ENCODE assay signal across 29 cellular contexts in genomic region chr4:126628933-126629332, GRCh38.
DNase-seq lines count a peak whose midpoint lies in the region; ATAC-seq and TF ChIP-seq lines count a peak whose summit lies in the region.
"Had no signal": no experiment of that assay in that cellular context is flagged by ENCODE, and none has a peak within 500 bp of the region (broad histone marks: within the 10 kb centered on the region; RNA-seq: fewer than 3 reads in every experiment).

No MANE protein-coding gene starts in this region.

- H3K9ac ChIP-seq in SK-N-SH, result no peak overlapping the region
- H3K9ac ChIP-seq: BLaER1; BLaER1 treated with 17β-estradiol and CSF1 and Interleukin-3, amounts not matched to agents 10 nM and 100 nM had no signal

- H3K27ac ChIP-seq in SK-N-SH (ENCODE audit: low read depth in 2 of 2, low read length in 1 of 2), result no peak overlapping the region
- H3K27ac ChIP-seq: 22Rv1; A549; BLaER1; BLaER1 treated with 17β-estradiol and CSF1 and Interleukin-3, amounts not matched to agents 10 nM and 100 nM; C4-2B had no signal

- no peaks in the 10 kb centered on the region for H3K27me3 ChIP-seq in SK-N-SH (ENCODE audit: insufficient read depth)
- H3K27me3 ChIP-seq: BE2C; BLaER1; BLaER1 treated with 17β-estradiol and CSF1 and Interleukin-3, amounts not matched to agents 10 nM and 100 nM had no signal

- H3K9me3 ChIP-seq in SK-N-SH, result no peaks in the 10 kb centered on the region
- H3K9me3 ChIP-seq: A549; BE2C; BLaER1; BLaER1 treated with 17β-estradiol and CSF1 and Interleukin-3, amounts not matched to agents 10 nM and 100 nM; Caco-2 had no signal

- H2AFZ ChIP-seq in SK-N-SH (ENCODE audit: low read depth), result no peak overlapping the region

- ATAC-seq in SK-N-SH treated with all-trans-retinoic acid at 6 μM for 48 hours, result no peak
- ATAC-seq: A549; CD8-positive, alpha-beta T cell had no signal

- H3K36me3 ChIP-seq in SK-N-SH (replicated peaks in 1 of 2; ENCODE audit: control insufficient read depth in 1 of 2, insufficient read depth in 2 of 2, low read length in 1 of 2), result peaks cover 0 to under 1% of the 10 kb centered on the region in 2 experiments
- H3K36me3 ChIP-seq: BE2C; BLaER1; BLaER1 treated with 17β-estradiol and CSF1 and Interleukin-3, amounts not matched to agents 10 nM and 100 nM had no signal

- POLR2A ChIA-PET in SK-N-SH (lab: Yijun Ruan, JAX), result no interaction called here

- no peaks in the 10 kb centered on the region for H3K9me2 ChIP-seq in SK-N-SH

- WGBS in SK-N-SH (ENCODE audit: low lambda C conversion rate), result 70% methylated on average over 3 of the region's 3 CpGs

- CTCF ChIA-PET in SK-N-SH (lab: Yijun Ruan, JAX), result no interaction called here

- H3K4me2 ChIP-seq in SK-N-SH, result no peak overlapping the region
- H3K4me2 ChIP-seq: A549; BLaER1; BLaER1 treated with 17β-estradiol and CSF1 and Interleukin-3, amounts not matched to agents 10 nM and 100 nM had no signal

- H4K20me1 ChIP-seq in SK-N-SH (ENCODE audit: insufficient read depth), result no peaks in the 10 kb centered on the region
- H4K20me1 ChIP-seq: BLaER1; BLaER1 treated with 17β-estradiol and CSF1 and Interleukin-3, amounts not matched to agents 10 nM and 100 nM had no signal

- TF ChIP-seq CTCF in SK-N-SH (IDR thresholded peaks at IDR 0.05), result no peak

- no peak overlapping the region for H3K4me3 ChIP-seq in SK-N-SH (ENCODE audit: low read depth in 2 of 2, low read length in 1 of 2)
- H3K4me3 ChIP-seq: A549; BLaER1; BLaER1 treated with 17β-estradiol and CSF1 and Interleukin-3, amounts not matched to agents 10 nM and 100 nM had no signal

- DNase-seq in SK-N-SH, result no peak
- DNase-seq in SK-N-DZ (ENCODE audit: low spot score), result peak; percentile 75
- DNase-seq in NCI-H69 (lab: John Stamatoyannopoulos, UW), result no peak
- DNase-seq: 8988T; ACHN; AML-193; BE2C; C1 segment of cervical spinal cord; Caco-2; Calu3; CD4-positive, alpha-beta memory T cell; CD4-positive, alpha-beta T cell; CD4-positive, CD25-positive, alpha-beta regulatory T cell; CD8-positive, alpha-beta memory T cell; CD8-positive, alpha-beta T cell; COR-L47; DMS 273 treated with DMSO at 0.1 percent for 48 hours; DMS153; DMS53; DMS79; DMS79 treated with DMSO at 0.1 percent for 48 hours; DND-41; EL had no signal

- no peaks in the 10 kb centered on the region for H3K4me1 ChIP-seq in SK-N-SH (ENCODE audit: control insufficient read depth in 1 of 2, insufficient read depth in 2 of 2, low read depth in 1 of 2, low read length in 1 of 2)
- H3K4me1 ChIP-seq: A549, BE2C, Caco-2 had no signal

- no peak for TF ChIP-seq EP300 in SK-N-SH (IDR thresholded peaks at IDR 0.05; ENCODE audit: borderline replicate concordance in 1 of 2, low read depth in 1 of 2, low read length in 1 of 2)

- TF ChIP-seq RAD21 in SK-N-SH (IDR thresholded peaks at IDR 0.05; ENCODE audit: low read length), result no peak

- no peaks in the 10 kb centered on the region for H3K79me2 ChIP-seq in SK-N-SH (ENCODE audit: insufficient read depth)

- H3F3A ChIP-seq in SK-N-SH (replicated peaks; ENCODE audit: insufficient read depth), result no peaks in the 10 kb centered on the region

TF ChIP-seq in SK-N-SH, 30 proteins besides CTCF, POLR2A, EP300 and RAD21:
- TF ChIP-seq YY1 (IDR thresholded peaks at IDR 0.05; ENCODE audit: low read depth) (no peak), TCF12 (IDR thresholded peaks at IDR 0.05) (peak; percentile 41; the same call in 1 of the 2 replicates)

TF ChIP-seq in SK-N-SH treated with all-trans-retinoic acid at 6 μM for 48 hours, 23 proteins besides CTCF, POLR2A, EP300 and RAD21:
- TF ChIP-seq TSHZ2 (CRISPR knock-in tag; IDR thresholded peaks at IDR 0.05) (no peak), PPARA (CRISPR knock-in tag; IDR thresholded peaks at IDR 0.05; ENCODE audit: borderline replicate concordance) (no peak), TCF4 (CRISPR knock-in tag; IDR thresholded peaks at IDR 0.05; ENCODE audit: borderline replicate concordance) (no peak), OSR1 (CRISPR knock-in tag; IDR thresholded peaks at IDR 0.05) (no peak), ZFP30 (CRISPR knock-in tag; IDR thresholded peaks at IDR 0.05) (no peak), CSDC2 (CRISPR knock-in tag; IDR thresholded peaks at IDR 0.05) (no peak), PATZ1 (CRISPR knock-in tag; IDR thresholded peaks at IDR 0.05; ENCODE audit: borderline replicate concordance) (no peak), ZNF70 (CRISPR knock-in tag; IDR thresholded peaks at IDR 0.05) (no peak), ZNF8 (CRISPR knock-in tag; IDR thresholded peaks at IDR 0.05) (no peak), BACH2 (CRISPR knock-in tag; IDR thresholded peaks at IDR 0.05; ENCODE audit: borderline replicate concordance) (no peak), SNAI2 (CRISPR knock-in tag; IDR thresholded peaks at IDR 0.05) (no peak), ZFP3 (CRISPR knock-in tag; IDR thresholded peaks at IDR 0.05) (no peak), ARNTL (CRISPR knock-in tag; IDR thresholded peaks at IDR 0.05; ENCODE audit: borderline replicate concordance, low read depth) (no peak)
